In genomic region chr1:207620573-207620893, GRCh38 we compare ENCODE assay signal across 15 cellular contexts. TPM values are rescaled to one million over a fixed set of nuclear protein-coding genes. Genes with fewer than 3 reads are reported as not detected.
DNase-seq lines count a peak whose midpoint lies in the region; ATAC-seq and TF ChIP-seq lines count a peak whose summit lies in the region.
"Had no signal": no experiment of that assay in that cellular context is flagged by ENCODE, and none has a peak within 500 bp of the region (broad histone marks: within the 10 kb centered on the region; RNA-seq: fewer than 3 reads in every experiment).

No MANE protein-coding gene starts in this region.

- H3K27me3 Mint-ChIP-seq in HFFc6 (ENCODE audit: insufficient read depth) (peaks cover 2% of the 10 kb centered on the region), T-helper 17 cell (peaks cover 8% of the 10 kb centered on the region)
- H3K27me3 Mint-ChIP-seq: IgD-negative memory B cell had no signal

- TF ChIP-seq EP300 in neural cell (conservative IDR thresholded peaks at IDR 0.05; ENCODE audit: poor library complexity, severe bottlenecking) (no peak), sigmoid colon (IDR thresholded peaks at IDR 0.05) (no peak)

- WGBS in sigmoid colon, 2 donors, result 98 to 99% methylated on average over 2 of the region's 2 CpGs

- no peak for TF ChIP-seq POLR2A in sigmoid colon (IDR thresholded peaks at IDR 0.05)

- H3F3A ChIP-seq in neural cell (ENCODE audit: insufficient read depth, low read length, poor library complexity, severe bottlenecking), result no peaks in the 10 kb centered on the region

- H3K9me3 ChIP-seq in T-helper 17 cell (ENCODE audit: control insufficient read depth, low read length, poor library complexity, severe bottlenecking) (no peaks in the 10 kb centered on the region), neural cell (ENCODE audit: low read length) (no peaks in the 10 kb centered on the region), sigmoid colon (no peaks in the 10 kb centered on the region)

- no peak overlapping the region for H2AFZ ChIP-seq in neural cell (ENCODE audit: low read depth, low read length)

- no peak for DNase-seq in HFFc6
- DNase-seq in T-helper 17 cell, result no peak
- DNase-seq in hepatic stellate cell (ENCODE audit: low spot score), result no peak
- no peak for DNase-seq in sigmoid colon
- no peak for DNase-seq in NCI-H774 (lab: John Stamatoyannopoulos, UW)
- DNase-seq: DMS79, Right ventricle myocardium superior had no signal

- intact Hi-C loops in sigmoid colon (cut with DNase I), result no loop called here

- no peaks in the 10 kb centered on the region for H4K20me1 ChIP-seq in neural cell (ENCODE audit: insufficient read depth)

- H3K36me3 Mint-ChIP-seq in HFFc6 (ENCODE audit: low read depth) (no peaks in the 10 kb centered on the region), T-helper 17 cell (ENCODE audit: low read depth) (no peaks in the 10 kb centered on the region)
- H3K36me3 Mint-ChIP-seq: CD4-positive, alpha-beta memory T cell had no signal

- H3K9ac ChIP-seq in neural cell (ENCODE audit: low read length), result no peak overlapping the region

- peak; percentile 69 for TF ChIP-seq CTCF in C4-2B (conservative IDR thresholded peaks at IDR 0.05)
- peak; percentile 54 for TF ChIP-seq CTCF in HFFc6 (IDR thresholded peaks at IDR 0.05)
- peak; percentile 9 for TF ChIP-seq CTCF in neural cell (IDR thresholded peaks at IDR 0.05; ENCODE audit: poor library complexity, severe bottlenecking)
- TF ChIP-seq CTCF in sigmoid colon (IDR thresholded peaks at IDR 0.05), result no peak

- H3K4me1 ChIP-seq in sigmoid colon, result peaks cover 0 to 4% (median 2%) of the 10 kb centered on the region in 4 donors

- no peak for ATAC-seq in T-helper 17 cell
- ATAC-seq in GM19463 (IDR thresholded peaks at IDR 0.05; ENCODE audit: unreplicated experiment), result no peak

- H3K4me3 Mint-ChIP-seq in HFFc6 (no peak overlapping the region), T-helper 17 cell (no peak overlapping the region)
- H3K4me3 Mint-ChIP-seq: CD4-positive, alpha-beta memory T cell; IgD-negative memory B cell had no signal

- H3K9me3 Mint-ChIP-seq in HFFc6, result no peaks in the 10 kb centered on the region
- H3K9me3 Mint-ChIP-seq: CD4-positive, alpha-beta memory T cell; IgD-negative memory B cell had no signal

- H3K4me1 Mint-ChIP-seq in HFFc6 (ENCODE audit: low read depth), result peaks cover under 1% of the 10 kb centered on the region; the same call in 1 of the 2 replicates
- peaks cover 4% of the 10 kb centered on the region for H3K4me1 Mint-ChIP-seq in T-helper 17 cell

- H3K9me2 ChIP-seq in neural cell (ENCODE audit: insufficient read depth, low read length), result no peaks in the 10 kb centered on the region

- H3K36me3 ChIP-seq in neural cell (ENCODE audit: insufficient read depth, low read length) (no peaks in the 10 kb centered on the region), sigmoid colon (no peaks in the 10 kb centered on the region)

- H3K27me3 ChIP-seq in neural cell (ENCODE audit: insufficient read depth, low read depth, low read length) (no peaks in the 10 kb centered on the region), sigmoid colon (no peaks in the 10 kb centered on the region)

- TF ChIP-seq RAD21 in neural cell (conservative IDR thresholded peaks at IDR 0.05), result no peak

- H3K79me2 ChIP-seq in neural cell (replicated peaks; ENCODE audit: insufficient read depth, low read length), result no peaks in the 10 kb centered on the region

- H3K27ac ChIP-seq in C4-2B, result no peak overlapping the region
- H3K27ac ChIP-seq in neural cell (ENCODE audit: low read length), result no peak overlapping the region
- no peak overlapping the region for H3K27ac ChIP-seq in sigmoid colon
- H3K27ac ChIP-seq: HL-60, SK-N-MC had no signal

- H3K4me2 ChIP-seq in neural cell (ENCODE audit: low read length), result no peak overlapping the region

- no peak overlapping the region for H3K27ac Mint-ChIP-seq in HFFc6
- H3K27ac Mint-ChIP-seq in T-helper 17 cell, result peak overlapping the region; percentile 27
- H3K27ac Mint-ChIP-seq: CD4-positive, alpha-beta memory T cell had no signal

- H3K4me3 ChIP-seq in neural cell (ENCODE audit: low read length) (no peak overlapping the region), sigmoid colon (no peak overlapping the region)
- H3K4me3 ChIP-seq: SK-N-MC had no signal

TF ChIP-seq in neural cell, 6 proteins besides CTCF, POLR2A, EP300 and RAD21:
- TF ChIP-seq MXI1 (conservative IDR thresholded peaks at IDR 0.05; ENCODE audit: poor library complexity, severe bottlenecking), result no peak

RNA-seq across cellular contexts. Expression of gene CR1L, which starts 24.4 kb away (rescaled TPM):
- total RNA-seq in HFFc6 (2021; fragmentation: NEBNext Ultra II Directional; extraction: Animal tissue kit (Norgen Biotek cat#: 25700)), result not detected
- total RNA-seq in T-helper 17 cell, result under 1 TPM in 1 of 2 donors, not detected in 1; 0.81 TPM
- polyA plus RNA-seq in neural cell, result not detected in 2 replicates
- not detected in 2 replicates for polyA minus RNA-seq in neural cell
- not detected for total RNA-seq in sigmoid colon
- polyA plus RNA-seq in sigmoid colon, result under 1 TPM in 1 of 3 donors, not detected in 2; 0.73 TPM
- total RNA-seq: Calu3, Right ventricle myocardium superior had no signal
- polyA plus RNA-seq: CD4-positive, alpha-beta memory T cell; IgD-negative memory B cell had no signal

Comparison
In these comparisons a context has a peak if more than half of its experiments do, and no peak if none do; other contexts are left out.
1. CTCF ChIP-seq: peak in C4-2B (single experiment), HFFc6 (single experiment) and neural cell (single experiment); none in sigmoid colon (0 of 4).